16 cellular contexts compared by ENCODE assay signal in the genomic region with DNA sequence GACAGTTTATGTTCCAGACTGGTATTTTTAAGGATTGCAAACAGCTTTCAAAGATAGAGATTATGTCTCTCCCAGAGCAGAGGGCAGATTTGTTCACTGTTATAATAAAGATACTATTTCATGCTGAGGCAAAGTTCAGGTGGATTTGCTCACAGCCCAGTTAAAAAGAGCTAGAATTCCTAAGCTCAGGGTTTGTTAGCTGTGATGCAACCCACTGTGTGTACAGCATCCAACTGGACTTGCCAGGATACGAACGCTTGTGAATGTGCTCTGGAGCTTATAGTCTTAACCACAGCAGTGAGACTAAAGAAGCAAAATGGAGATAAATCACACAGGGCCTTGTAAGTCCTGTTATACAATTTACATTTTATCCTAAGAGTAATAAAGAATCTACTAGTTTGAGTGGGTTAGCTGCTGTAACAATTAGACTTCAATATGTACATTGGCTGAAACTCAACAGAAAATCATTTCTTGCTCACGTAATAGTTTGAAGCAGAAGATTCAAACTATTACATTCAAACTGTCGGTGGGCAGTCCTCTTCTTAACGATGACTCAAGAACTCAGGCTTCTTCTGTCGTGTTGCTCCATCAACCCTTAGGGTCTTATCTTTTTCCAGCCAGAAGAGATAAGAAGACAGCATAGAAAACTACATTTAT.
DNase-seq lines count a peak whose midpoint lies in the region; ATAC-seq and TF ChIP-seq lines count a peak whose summit lies in the region.
"Had no signal": no experiment of that assay in that cellular context is flagged by ENCODE, and none has a peak within 500 bp of the region (broad histone marks: within the 10 kb centered on the region; RNA-seq: fewer than 3 reads in every experiment).

No MANE protein-coding gene starts in this region.

- H3K4me3 ChIP-seq in adipocyte (ENCODE audit: low read length) (no peak overlapping the region), fibroblast of villous mesenchyme (ENCODE audit: low read depth, low read length) (no peak overlapping the region), liver (ENCODE audit: low read depth in 1 of 3, low read length in 3 of 3) (no peak overlapping the region)
- H3K4me3 ChIP-seq: BLaER1, GM23338 had no signal

- no peak overlapping the region for H3K9ac ChIP-seq in adipocyte (ENCODE audit: low read length)
- H3K9ac ChIP-seq in liver (ENCODE audit: low read depth in 1 of 2, low read length in 2 of 2): no peak overlapping the region
- H3K9ac ChIP-seq: BLaER1 had no signal

- H3K36me3 ChIP-seq in adipocyte (ENCODE audit: control insufficient read depth, insufficient read depth, low read length, severe bottlenecking) (no peaks in the 10 kb centered on the region), liver (ENCODE audit: control insufficient read depth in 4 of 4, insufficient read depth in 3 of 4, low read depth in 1 of 4, low read length in 3 of 4) (no peaks in the 10 kb centered on the region)
- H3K36me3 ChIP-seq: BLaER1 had no signal

- peak overlapping the region; percentile 28 to 45 for H3K27ac ChIP-seq in liver (ENCODE audit: low read depth in 1 of 2, low read length in 2 of 2)
- H3K27ac ChIP-seq: BLaER1, HL-60 had no signal

- no peak for TF ChIP-seq CTCF in fibroblast of villous mesenchyme (IDR thresholded peaks at IDR 0.05; ENCODE audit: insufficient read depth, low read depth, low read length)
- no peak for TF ChIP-seq CTCF in liver (IDR thresholded peaks at IDR 0.05; ENCODE audit: low read depth, low read length, missing input control)

- ATAC-seq in HG03108 (IDR thresholded peaks at IDR 0.05; ENCODE audit: unreplicated experiment): no peak
- ATAC-seq: GM23338 had no signal

- WGBS in liver: 41% methylated on average over 6 of the region's 6 CpGs

- H3K27me3 ChIP-seq in adipocyte (replicated peaks; ENCODE audit: control insufficient read depth, insufficient read depth, low read length): no peaks in the 10 kb centered on the region
- no peaks in the 10 kb centered on the region for H3K27me3 ChIP-seq in liver (ENCODE audit: control insufficient read depth in 4 of 4, insufficient read depth in 4 of 4, low read length in 3 of 4)
- H3K27me3 ChIP-seq: BLaER1 had no signal

- DNase-seq in adipocyte (ENCODE audit: low read depth): peak; percentile 7
- peak; percentile 79 for DNase-seq in fibroblast of villous mesenchyme (ENCODE audit: low read depth)
- no peak for DNase-seq in activated T-cell treated with anti-CD3 and anti-CD28 coated beads, Interleukin-2, amount 50 U/mL, for 48 hours
- DNase-seq in effector CD8-positive, alpha-beta T cell (lab: John Stamatoyannopoulos, UW): no peak
- DNase-seq in cerebellar cortex (ENCODE audit: low spot score): no peak
- DNase-seq: 8988T; CD4-positive, alpha-beta memory T cell; DMS153; DMS79; GDM1; HCEC 1CT had no signal

- peak in 1 of 2 donors; percentile 22 for TF ChIP-seq RAD21 in liver (IDR thresholded peaks at IDR 0.05)

- H3K4me1 ChIP-seq in adipocyte (ENCODE audit: control insufficient read depth, insufficient read depth, low read length) (no peaks in the 10 kb centered on the region), liver (ENCODE audit: control insufficient read depth in 4 of 4, insufficient read depth in 4 of 4, low read length in 3 of 4) (peaks cover 0 to 12% (median 0%) of the 10 kb centered on the region in 4 donors)

- no peaks in the 10 kb centered on the region for H3K9me3 ChIP-seq in adipocyte (ENCODE audit: control insufficient read depth, low read length)
- no peaks in the 10 kb centered on the region for H3K9me3 ChIP-seq in liver (ENCODE audit: control insufficient read depth in 4 of 4, low read length in 3 of 4)

TF ChIP-seq in liver, 16 proteins besides CTCF, POLR2A, EP300 and RAD21:
- TF ChIP-seq JUND (IDR thresholded peaks at IDR 0.05) (peak in 1 of 2 donors; percentile 17), TAF1 (conservative IDR thresholded peaks at IDR 0.05) (no peak), HNF4A (conservative IDR thresholded peaks at IDR 0.05) (peak in 1 of 2 donors; percentile 81), NR2F2 (IDR thresholded peaks at IDR 0.05) (no peak), SP1 (IDR thresholded peaks at IDR 0.05) (no peak), YY1 (IDR thresholded peaks at IDR 0.05) (peak; percentile 17), HNF4G (IDR thresholded peaks at IDR 0.05) (no peak), FOXA2 (IDR thresholded peaks at IDR 0.05) (peak; percentile 17), RXRA (IDR thresholded peaks at IDR 0.05) (peak in 1 of 2 donors; percentile 53)
- TF ChIP-seq, protein P1, sequence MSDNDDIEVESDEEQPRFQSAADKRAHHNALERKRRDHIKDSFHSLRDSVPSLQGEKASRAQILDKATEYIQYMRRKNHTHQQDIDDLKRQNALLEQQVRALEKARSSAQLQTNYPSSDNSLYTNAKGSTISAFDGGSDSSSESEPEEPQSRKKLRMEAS (IDR thresholded peaks at IDR 0.05): peak; percentile 54
TF ChIP-seq in liver: peak in this region for 6.

Comparison
In these comparisons a context has a peak if more than half of its experiments do, and no peak if none do; other contexts are left out.
1. DNase-seq: peak in adipocyte (single experiment) and fibroblast of villous mesenchyme (single experiment); none in activated T-cell treated with anti-CD3 and anti-CD28 coated beads, Interleukin-2, amount 50 U/mL, for 48 hours (0 of 2), effector CD8-positive, alpha-beta T cell (single experiment) and cerebellar cortex (single experiment).